22 cellular contexts compared by ENCODE assay signal in the genomic region with DNA sequence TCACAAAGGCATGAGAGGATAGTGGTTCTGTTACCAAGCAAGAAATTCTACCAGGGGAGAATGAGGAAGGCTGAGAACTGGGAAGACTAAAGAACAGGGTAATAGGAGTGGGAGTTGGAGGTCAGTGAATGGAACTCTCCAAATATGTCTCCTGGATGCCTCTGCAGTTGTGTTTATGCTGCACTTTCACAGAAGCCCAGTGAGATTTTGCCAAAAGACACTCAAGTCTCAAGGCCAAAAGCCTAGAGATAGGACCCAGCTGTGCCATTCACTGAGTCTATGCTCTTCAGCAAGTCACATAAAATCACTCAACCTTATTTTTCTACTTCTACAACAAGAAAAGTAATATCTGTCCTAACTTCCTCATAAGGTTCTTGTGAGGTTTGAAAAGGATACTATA.
"Had no signal": no experiment of that assay in that cellular context is flagged by ENCODE, and none has a peak within 500 bp of the region (broad histone marks: within the 10 kb centered on the region; RNA-seq: fewer than 3 reads in every experiment).

No MANE protein-coding gene starts in this region.

- ATAC-seq: activated T-cell treated with anti-CD3 and anti-CD28 coated beads, Interleukin-2, amount 50 U/mL, for 4 hours; gastrocnemius medialis; left lobe of liver; sciatic nerve; stimulated activated naive B cell treated with anti-CD40 and anti-IgM and Interleukin-4, amounts not matched to agents 10 μg/mL and 1 μg/mL and 100 μg/mL, for 72 hours; T-helper 17 cell had no signal

- H3K36me3 Mint-ChIP-seq: activated naive CD4-positive, alpha-beta T cell treated with anti-CD3 and anti-CD28 coated beads, Interleukin-2, amount 10 ng/mL, durations not matched to agents 7 days and 5 days; brain; stimulated activated naive B cell treated with anti-CD40 and anti-IgM and Interleukin-4, amounts not matched to agents 10 μg/mL and 1 μg/mL and 100 μg/mL, for 72 hours had no signal

- H3K27me3 ChIP-seq: esophagus squamous epithelium, gastrocnemius medialis, thyroid gland had no signal

- H3K4me3 Mint-ChIP-seq: activated B cell treated with CpG ODN at 0.5 μM for 24 hours; activated naive CD4-positive, alpha-beta T cell treated with anti-CD3 and anti-CD28 coated beads, Interleukin-2, amount 10 ng/mL, durations not matched to agents 7 days and 5 days; activated T-cell treated with anti-CD3 and anti-CD28 coated beads, Interleukin-2, amount 50 U/mL, for 4 hours; brain; endodermal cell; nephron progenitor cell; stimulated activated naive B cell treated with anti-CD40 and anti-IgM and Interleukin-4, amounts not matched to agents 10 μg/mL and 1 μg/mL and 100 μg/mL, for 72 hours; T-helper 17 cell had no signal

- H3K27ac Mint-ChIP-seq: activated B cell treated with CpG ODN at 0.5 μM for 24 hours; activated naive CD4-positive, alpha-beta T cell treated with anti-CD3 and anti-CD28 coated beads, Interleukin-2, amount 10 ng/mL, durations not matched to agents 7 days and 5 days; brain; endodermal cell; nephron progenitor cell; stimulated activated naive B cell treated with anti-CD40 and anti-IgM and Interleukin-4, amounts not matched to agents 10 μg/mL and 1 μg/mL and 100 μg/mL, for 72 hours; T-helper 17 cell had no signal

- H3K27ac ChIP-seq: coronary artery, esophagus squamous epithelium, gastrocnemius medialis had no signal

- H3K4me1 Mint-ChIP-seq: activated B cell treated with CpG ODN at 0.5 μM for 24 hours; activated naive CD4-positive, alpha-beta T cell treated with anti-CD3 and anti-CD28 coated beads, Interleukin-2, amount 10 ng/mL, durations not matched to agents 7 days and 5 days; endodermal cell; stimulated activated naive B cell treated with anti-CD40 and anti-IgM and Interleukin-4, amounts not matched to agents 10 μg/mL and 1 μg/mL and 100 μg/mL, for 72 hours; T-helper 17 cell had no signal

- H3K4me3 ChIP-seq: coronary artery, esophagus squamous epithelium, gastrocnemius medialis, thyroid gland had no signal

- H3K9me3 Mint-ChIP-seq: activated B cell treated with CpG ODN at 0.5 μM for 24 hours; activated naive CD4-positive, alpha-beta T cell treated with anti-CD3 and anti-CD28 coated beads, Interleukin-2, amount 10 ng/mL, durations not matched to agents 7 days and 5 days; activated T-cell treated with anti-CD3 and anti-CD28 coated beads, Interleukin-2, amount 50 U/mL, for 4 hours; brain; endodermal cell; nephron progenitor cell; stimulated activated naive B cell treated with anti-CD40 and anti-IgM and Interleukin-4, amounts not matched to agents 10 μg/mL and 1 μg/mL and 100 μg/mL, for 72 hours had no signal

- H3K9me3 ChIP-seq: esophagus squamous epithelium, gastrocnemius medialis, thyroid gland had no signal

- H3K4me1 ChIP-seq: esophagus squamous epithelium, gastrocnemius medialis had no signal

- H3K36me3 ChIP-seq: esophagus squamous epithelium, gastrocnemius medialis, thyroid gland had no signal

- DNase-seq: activated B cell treated with CpG ODN at 0.5 μM for 24 hours; activated CD4-positive, alpha-beta T cell treated with anti-CD3 and anti-CD28 coated beads for 4 hours; activated CD4-positive, alpha-beta T cell treated with anti-CD3 and anti-CD28 coated beads, Interleukin-2, amount 50 U/mL, for 48 hours; activated CD8-positive, alpha-beta memory T cell treated with anti-CD3 and anti-CD28 coated beads, Interleukin-2, amount 50 U/mL, for 48 hours; activated effector memory CD4-positive, alpha-beta T cell treated with Interleukin-2 at 50 U/mL for 16 hours; activated naive CD4-positive, alpha-beta T cell treated with anti-CD3 and anti-CD28 coated beads, Interleukin-2, amount 10 ng/mL, durations not matched to agents 7 days and 5 days; activated T-cell treated with anti-CD3 and anti-CD28 coated beads, Interleukin-2, amount 50 U/mL, for 4 hours; aorta; central memory CD4-positive, alpha-beta T cell; endodermal cell; esophagus squamous epithelium; gastrocnemius medialis; nephron progenitor cell; small intestine; stimulated activated naive B cell treated with anti-CD40 and anti-IgM and Interleukin-4, amounts not matched to agents 10 μg/mL and 1 μg/mL and 100 μg/mL, for 72 hours; SW 1271; T-helper 17 cell; thyroid gland had no signal
